8 cellular contexts compared by ENCODE assay signal in genomic region chr1:162056043-162056442, GRCh38. TPM values are rescaled to one million over a fixed set of nuclear protein-coding genes. Genes with fewer than 3 reads are reported as not detected.
DNase-seq lines count a peak whose midpoint lies in the region; ATAC-seq and TF ChIP-seq lines count a peak whose summit lies in the region.

No MANE protein-coding gene starts in this region.

- ATAC-seq in GM18511 (IDR thresholded peaks at IDR 0.05; ENCODE audit: unreplicated experiment) (peak; percentile 83), foreskin keratinocyte (peak; percentile 59), GM21717 (IDR thresholded peaks at IDR 0.05; ENCODE audit: unreplicated experiment) (no peak)

- H3K79me2 ChIP-seq in PC-9 (ENCODE audit: low read depth), result no peaks in the 10 kb centered on the region

- H3K9me3 ChIP-seq in PC-9 (ENCODE audit: insufficient read depth, low read depth), result no peaks in the 10 kb centered on the region

- intact Hi-C loops in PC-9 (cut with micrococcal nuclease; ENCODE audit: unreplicated experiment), result loop anchor here (1.0 to 5.0 kb wide), 5 partner anchors 161 to 441 kb away; partner anchors contain the start of gene UHMK1

- peaks cover 15% of the 10 kb centered on the region; the same call in 1 of the 2 replicates for H3F3A ChIP-seq in PC-9 (ENCODE audit: insufficient read depth, low read depth)

- H3K4me3 ChIP-seq in PC-9, result no peak overlapping the region

- H3K4me1 ChIP-seq in PC-9 (replicated peaks; ENCODE audit: insufficient read depth) (peaks cover 15% of the 10 kb centered on the region), foreskin keratinocyte (no peaks in the 10 kb centered on the region)

- no peak overlapping the region for H3K4me2 ChIP-seq in PC-9

- no peak overlapping the region for H2AFZ ChIP-seq in PC-9

- DNase-seq in AG20443 (ENCODE audit: low spot score) (peak; percentile 84), PC-9 (peak; percentile 52 to 70), foreskin keratinocyte (peak; percentile 14 to 40), non-pigmented ciliary epithelial cell (ENCODE audit: low read depth) (peak; percentile 47)
- peak; percentile 17 for DNase-seq in activated effector memory CD4-positive, alpha-beta T cell treated with Interleukin-2 at 50 U/mL for 16 hours

- POLR2A ChIA-PET in PC-9 (lab: Charles Lee; ENCODE audit: unreplicated experiment), result interaction anchor here (0.6 kb wide), 1 partner anchor 59 kb away, joined by 7 read pairs; no protein-coding TSS in a partner anchor

- no peaks in the 10 kb centered on the region for H3K9me2 ChIP-seq in PC-9 (ENCODE audit: insufficient read depth)

- no peaks in the 10 kb centered on the region for H4K20me1 ChIP-seq in PC-9 (ENCODE audit: insufficient read depth)

- BruUV-seq in PC-9 (replicated peaks; lab: Mats Ljungman, UMichigan), result no TSS peak

- H3K27me3 ChIP-seq in PC-9 (ENCODE audit: insufficient read depth, low read depth) (no peaks in the 10 kb centered on the region), foreskin keratinocyte (no peaks in the 10 kb centered on the region)

- H3K27ac ChIP-seq in PC-9 (no peak overlapping the region), foreskin keratinocyte (no peak overlapping the region)

- TF ChIP-seq CTCF in LNCAP (IDR thresholded peaks at IDR 0.05), result peak; percentile 98
- TF ChIP-seq CTCF in PC-9 (conservative IDR thresholded peaks at IDR 0.05), result peak; percentile 92
- peak; percentile 94 for TF ChIP-seq CTCF in foreskin keratinocyte (conservative IDR thresholded peaks at IDR 0.05)

- CTCF ChIA-PET in PC-9 (lab: Charles Lee), result interaction anchor here (0.7 to 1.4 kb wide), 5 partner anchors 136 to 336 kb away, joined by 3 to 9 read pairs (median 4); no protein-coding TSS in a partner anchor

- H3K36me3 ChIP-seq in PC-9 (ENCODE audit: low read depth), result no peaks in the 10 kb centered on the region

RNA-seq across cellular contexts. Expression of gene NOS1AP, which starts 13.4 kb away (rescaled TPM):
- total RNA-seq in PC-9 (2021) (9.2 and 9.9 TPM in 2 replicates), foreskin keratinocyte (0.27 and 0.32 TPM in 2 replicates)
- polyA plus RNA-seq in foreskin keratinocyte, result 0.11 and 0.22 TPM in 2 replicates

RNA-seq across cellular contexts. Expression of gene OLFML2B, which starts 32.4 kb away (rescaled TPM):
- total RNA-seq in PC-9 (2021), result 0.50 TPM in 1 of 2 replicates, not detected in the other
- 0.18 and 0.31 TPM in 2 replicates for total RNA-seq in foreskin keratinocyte
- polyA plus RNA-seq in foreskin keratinocyte, result 0.13 and 0.17 TPM in 2 replicates

Comparison
In these comparisons a context has a peak if more than half of its experiments do, and no peak if none do; other contexts are left out.
1. DNase-seq: peak in every context shown above with its lines; median percentile 84 in AG20443; 61 in PC-9; 47 in non-pigmented ciliary epithelial cell; 27 in foreskin keratinocyte; 17 in activated effector memory CD4-positive, alpha-beta T cell treated with Interleukin-2 at 50 U/mL for 16 hours.